In the genomic region with DNA sequence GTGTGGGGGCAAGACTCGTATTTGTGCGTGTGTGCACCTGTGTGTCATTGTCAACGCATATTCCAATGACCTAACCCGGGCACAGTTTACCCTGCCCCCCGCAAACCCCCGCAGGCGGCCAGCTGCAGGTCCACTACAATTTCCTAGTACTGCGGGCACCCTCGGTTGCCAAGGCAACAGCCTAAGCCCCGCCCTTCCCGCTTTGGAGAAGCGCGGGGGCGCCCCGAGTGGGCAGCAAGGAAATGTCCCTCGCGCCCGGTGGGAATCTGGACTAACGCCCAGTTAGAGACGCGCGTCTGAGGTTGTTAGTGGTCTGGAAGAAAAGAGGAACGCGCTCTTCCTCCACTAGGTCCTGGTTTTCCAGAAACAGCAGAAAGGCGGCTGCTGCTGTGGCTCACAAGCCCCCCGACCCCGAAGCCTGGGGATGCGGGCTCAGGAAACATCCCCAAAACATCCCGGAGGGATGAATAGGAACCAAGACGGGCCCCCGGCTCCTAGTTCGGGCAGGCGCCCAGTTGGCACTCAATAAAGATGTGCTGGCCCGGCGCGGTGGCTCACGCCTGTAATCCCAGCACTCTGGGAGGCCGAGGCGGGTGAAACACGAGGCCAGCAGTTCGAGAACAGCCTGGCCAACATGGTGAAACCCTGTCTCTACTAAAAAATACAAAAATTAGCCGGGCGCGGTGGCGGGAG, we compare ENCODE assay signal across 8 cellular contexts. TPM values are rescaled to one million over a fixed set of nuclear protein-coding genes. Genes with fewer than 3 reads are reported as not detected.
A peak's percentile ranks its signal among the peaks of the same experiment; 100 is the strongest.
DNase-seq lines count a peak whose midpoint lies in the region; ATAC-seq and TF ChIP-seq lines count a peak whose summit lies in the region.

No MANE protein-coding gene starts in this region.

- H3K4me3 Mint-ChIP-seq in activated naive CD4-positive, alpha-beta T cell treated with anti-CD3 and anti-CD28 coated beads, Interleukin-2, amount 10 ng/mL, durations not matched to agents 7 days and 5 days, result peak overlapping the region; percentile 75
- H3K4me3 Mint-ChIP-seq in stimulated activated naive CD8-positive, alpha-beta T cell treated with anti-CD3 and anti-CD28 coated beads, Interleukin-15, Interleukin-2, amounts not matched to agents 100 ng/mL and 50 ng/mL, for 24 hours, result peak overlapping the region; percentile 98

- intact Hi-C loops in lower leg skin (cut with DNase I; ENCODE audit: low total_unique reads), result no loop called here

- H3K4me1 ChIP-seq in SJCRH30, result peaks cover 10% of the 10 kb centered on the region; the same call in 1 of the 2 replicates

- H3K9me3 Mint-ChIP-seq in activated naive CD4-positive, alpha-beta T cell treated with anti-CD3 and anti-CD28 coated beads, Interleukin-2, amount 10 ng/mL, durations not matched to agents 7 days and 5 days, result no peaks in the 10 kb centered on the region
- no peaks in the 10 kb centered on the region for H3K9me3 Mint-ChIP-seq in stimulated activated naive CD8-positive, alpha-beta T cell treated with anti-CD3 and anti-CD28 coated beads, Interleukin-15, Interleukin-2, amounts not matched to agents 100 ng/mL and 50 ng/mL, for 24 hours

- DNase-seq in activated naive CD4-positive, alpha-beta T cell treated with anti-CD3 and anti-CD28 coated beads, Interleukin-2, amount 10 ng/mL, durations not matched to agents 7 days and 5 days, result peak; percentile 52
- no peak for DNase-seq in activated naive CD4-positive, alpha-beta T cell treated with Interleukin-2 at 50 U/mL for 16 hours
- DNase-seq in SJCRH30 (peak; percentile 87 to 89), dermis blood vessel endothelial cell (peak; percentile 67), lower leg skin (ENCODE audit: low spot score in 2 of 2) (peak; percentile 66 to 94)

- TF ChIP-seq CTCF in lower leg skin (IDR thresholded peaks at IDR 0.05), result no peak

- CTCF ChIA-PET in activated naive CD4-positive, alpha-beta T cell treated with anti-CD3 and anti-CD28 coated beads, Interleukin-2, amount 10 ng/mL, durations not matched to agents 7 days and 5 days (lab: Charles Lee), result no interaction called here

- ATAC-seq in HG03378 (IDR thresholded peaks at IDR 0.05; ENCODE audit: unreplicated experiment), result no peak
- ATAC-seq in GM19397 (IDR thresholded peaks at IDR 0.05; ENCODE audit: unreplicated experiment), result no peak

- TF ChIP-seq POLR2A in lower leg skin (IDR thresholded peaks at IDR 0.05), result no peak

- peaks cover 46% of the 10 kb centered on the region for H3K4me1 Mint-ChIP-seq in activated naive CD4-positive, alpha-beta T cell treated with anti-CD3 and anti-CD28 coated beads, Interleukin-2, amount 10 ng/mL, durations not matched to agents 7 days and 5 days
- H3K4me1 Mint-ChIP-seq in stimulated activated naive CD8-positive, alpha-beta T cell treated with anti-CD3 and anti-CD28 coated beads, Interleukin-15, Interleukin-2, amounts not matched to agents 100 ng/mL and 50 ng/mL, for 24 hours (ENCODE audit: low read depth), result peaks cover 45% of the 10 kb centered on the region

- H3K27ac ChIP-seq in SJCRH30, result no peak overlapping the region

- H3K9me3 ChIP-seq in SJCRH30 (replicated peaks), result no peaks in the 10 kb centered on the region

- peaks cover 4% of the 10 kb centered on the region for H3K36me3 Mint-ChIP-seq in activated naive CD4-positive, alpha-beta T cell treated with anti-CD3 and anti-CD28 coated beads, Interleukin-2, amount 10 ng/mL, durations not matched to agents 7 days and 5 days
- peaks cover 3% of the 10 kb centered on the region for H3K36me3 Mint-ChIP-seq in stimulated activated naive CD8-positive, alpha-beta T cell treated with anti-CD3 and anti-CD28 coated beads, Interleukin-15, Interleukin-2, amounts not matched to agents 100 ng/mL and 50 ng/mL, for 24 hours (ENCODE audit: low read depth)

- peak overlapping the region; percentile 68 for H3K27ac Mint-ChIP-seq in activated naive CD4-positive, alpha-beta T cell treated with anti-CD3 and anti-CD28 coated beads, Interleukin-2, amount 10 ng/mL, durations not matched to agents 7 days and 5 days
- peak overlapping the region; percentile 98 for H3K27ac Mint-ChIP-seq in stimulated activated naive CD8-positive, alpha-beta T cell treated with anti-CD3 and anti-CD28 coated beads, Interleukin-15, Interleukin-2, amounts not matched to agents 100 ng/mL and 50 ng/mL, for 24 hours

- H3K27me3 Mint-ChIP-seq in activated naive CD4-positive, alpha-beta T cell treated with anti-CD3 and anti-CD28 coated beads, Interleukin-2, amount 10 ng/mL, durations not matched to agents 7 days and 5 days, result no peaks in the 10 kb centered on the region
- H3K27me3 Mint-ChIP-seq in stimulated activated naive CD8-positive, alpha-beta T cell treated with anti-CD3 and anti-CD28 coated beads, Interleukin-15, Interleukin-2, amounts not matched to agents 100 ng/mL and 50 ng/mL, for 24 hours, result no peaks in the 10 kb centered on the region

- H3K4me3 ChIP-seq in SJCRH30 (peak overlapping the region; percentile 80), lower leg skin (ENCODE audit: low read depth, poor library complexity, severe bottlenecking) (no peak overlapping the region)

- no peaks in the 10 kb centered on the region for H3K36me3 ChIP-seq in SJCRH30

- 42 to 49% methylated on average over 45 of the region's 45 CpGs for WGBS in lower leg skin, 2 donors

- no peaks in the 10 kb centered on the region for H3K27me3 ChIP-seq in SJCRH30

RNA-seq across cellular contexts. Expression of a gene that starts 1.1 kb away (rescaled TPM):
- 9.6 and 10.8 TPM in 2 replicates for total RNA-seq in SJCRH30 (2014; rRNA removed; shearing (Covaris generic))
- total RNA-seq in dermis blood vessel endothelial cell, result 5.4 and 6.9 TPM in 2 replicates
- 10 to 100 TPM in 1 of 4 donors, 1 to 10 TPM in 3; 2.2 to 14.8 (median 5.0) TPM for total RNA-seq in lower leg skin

RNA-seq across cellular contexts. Expression of a gene that starts 2.2 kb away (rescaled TPM):
- total RNA-seq in SJCRH30 (2014; rRNA removed; shearing (Covaris generic)), result 11.2 and 13.0 TPM in 2 replicates
- total RNA-seq in dermis blood vessel endothelial cell (16.8 and 18.7 TPM in 2 replicates), lower leg skin (10 to 100 TPM; 35.0 to 69.4 (median 51.9) TPM)

RNA-seq across cellular contexts. Expression of a gene that starts 7.3 kb away (rescaled TPM):
- total RNA-seq in SJCRH30 (2014; rRNA removed; shearing (Covaris generic)), result 24.5 and 26.2 TPM in 2 replicates
- total RNA-seq in dermis blood vessel endothelial cell, result 20.6 and 22.6 TPM in 2 replicates
- 10 to 100 TPM; 16.2 to 44.2 (median 30.5) TPM for total RNA-seq in lower leg skin

RNA-seq across cellular contexts. Expression of a gene that starts 8.7 kb away (rescaled TPM):
- 178 and 186 TPM in 2 replicates for total RNA-seq in SJCRH30 (2014; rRNA removed; shearing (Covaris generic))
- total RNA-seq in dermis blood vessel endothelial cell (26.2 and 31.3 TPM in 2 replicates), lower leg skin (10 to 100 TPM; 25.5 to 46.7 (median 29.2) TPM)

RNA-seq across cellular contexts. Expression of a gene that starts 19.7 kb away (rescaled TPM):
- 1,784 and 1,861 TPM in 2 replicates for total RNA-seq in SJCRH30 (2014; rRNA removed; shearing (Covaris generic))
- total RNA-seq in dermis blood vessel endothelial cell (784 and 1,399 TPM in 2 replicates), lower leg skin (1,000 to 10,000 TPM; 1,729 to 2,645 (median 2,120) TPM)
